In the genomic region with DNA sequence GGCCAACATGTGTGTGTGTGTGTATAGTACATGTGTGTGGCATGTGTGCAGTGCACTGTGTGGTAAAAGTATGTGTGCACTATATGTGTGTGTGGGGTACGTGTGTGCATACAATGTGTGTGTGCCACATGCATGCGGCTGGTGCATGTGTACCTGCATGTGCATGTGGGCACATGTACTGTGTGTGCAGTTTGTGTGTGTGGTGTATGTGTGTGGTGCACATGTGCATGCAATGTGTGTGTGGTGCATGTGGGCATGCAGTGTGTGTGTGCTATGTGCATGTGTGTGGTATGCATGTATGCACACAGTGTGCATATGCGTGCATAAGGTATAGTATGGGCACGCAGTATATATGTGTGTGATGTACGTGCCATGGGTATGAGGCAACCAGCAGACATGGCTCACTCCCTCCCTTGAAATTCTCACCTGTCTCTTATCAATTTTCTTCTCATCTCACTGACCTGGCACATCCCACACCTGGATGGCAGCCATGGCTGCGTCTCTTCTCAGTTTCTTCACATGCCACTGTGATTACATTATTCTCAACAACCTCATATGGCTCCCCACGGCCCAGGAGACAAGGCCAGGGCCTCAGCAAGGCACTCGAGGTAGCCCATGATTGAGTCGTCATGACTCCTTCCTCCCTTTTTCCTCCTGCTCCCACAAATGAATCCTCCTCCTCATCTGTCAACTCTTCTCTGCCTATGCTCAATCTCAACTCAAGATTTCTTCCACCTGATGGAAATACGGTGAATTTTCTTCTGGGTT, we compare ENCODE assay signal across 24 cellular contexts. TPM values are rescaled to one million over a fixed set of nuclear protein-coding genes. Genes with fewer than 3 reads are reported as not detected.
DNase-seq lines count a peak whose midpoint lies in the region; ATAC-seq, FAIRE-seq and TF ChIP-seq lines count a peak whose summit lies in the region.
"Had no signal": no experiment of that assay in that cellular context is flagged by ENCODE, and none has a peak within 500 bp of the region (broad histone marks: within the 10 kb centered on the region; RNA-seq: fewer than 3 reads in every experiment).

No MANE protein-coding gene starts in this region.

- no peaks in the 10 kb centered on the region for H4K20me1 ChIP-seq in PC-3 (ENCODE audit: low read length)

- peak; percentile 98 for FAIRE-seq in HTR-8/SVneo (lab: Jason Lieb, UNC)
- FAIRE-seq: keratinocyte, TTC549 had no signal

- H3K9ac ChIP-seq in endodermal cell (ENCODE audit: extremely low read depth, low read length, poor library complexity, severe bottlenecking) (no peak overlapping the region), PC-3 (ENCODE audit: low read length) (no peak overlapping the region)

- H2AFZ ChIP-seq in PC-3 (ENCODE audit: low read length), result no peak overlapping the region

- H3K27me3 Mint-ChIP-seq in activated naive CD8-positive, alpha-beta T cell treated with anti-CD3 and anti-CD28 coated beads, Interleukin-2, amount 10 ng/mL, durations not matched to agents 7 days and 5 days, result no peaks in the 10 kb centered on the region
- no peaks in the 10 kb centered on the region for H3K27me3 Mint-ChIP-seq in activated naive CD8-positive, alpha-beta T cell treated with anti-CD3 and anti-CD28 coated beads, Interleukin-2, amount 50 U/mL, for 24 hours
- no peaks in the 10 kb centered on the region for H3K27me3 Mint-ChIP-seq in endodermal cell (ENCODE audit: insufficient read depth)
- H3K27me3 Mint-ChIP-seq: T-cell, type B pancreatic cell had no signal

- H3K9me3 ChIP-seq in endodermal cell (ENCODE audit: control insufficient read depth, low read length) (no peaks in the 10 kb centered on the region), upper lobe of right lung (no peaks in the 10 kb centered on the region), PC-3 (ENCODE audit: low read length) (no peaks in the 10 kb centered on the region)
- H3K9me3 ChIP-seq: BE2C, mucosa of descending colon, Peyer's patch had no signal

- no peaks in the 10 kb centered on the region for H3K9me2 ChIP-seq in PC-3 (replicated peaks; ENCODE audit: low read length)

- H3K9me3 Mint-ChIP-seq in activated naive CD8-positive, alpha-beta T cell treated with anti-CD3 and anti-CD28 coated beads, Interleukin-2, amount 10 ng/mL, durations not matched to agents 7 days and 5 days, result no peaks in the 10 kb centered on the region
- H3K9me3 Mint-ChIP-seq in activated naive CD8-positive, alpha-beta T cell treated with anti-CD3 and anti-CD28 coated beads, Interleukin-2, amount 50 U/mL, for 24 hours, result no peaks in the 10 kb centered on the region
- no peaks in the 10 kb centered on the region for H3K9me3 Mint-ChIP-seq in endodermal cell
- H3K9me3 Mint-ChIP-seq: T-cell, type B pancreatic cell had no signal

- intact Hi-C loops in upper lobe of right lung (cut with DNase I) (no loop called here), PC-3 (cut with micrococcal nuclease) (no loop called here)

- peaks cover 19% of the 10 kb centered on the region for H3K36me3 ChIP-seq in endodermal cell (ENCODE audit: control insufficient read depth, insufficient read depth, low read length)
- H3K36me3 ChIP-seq in upper lobe of right lung, result no peaks in the 10 kb centered on the region
- no peaks in the 10 kb centered on the region for H3K36me3 ChIP-seq in PC-3 (ENCODE audit: low read depth, low read length)
- H3K36me3 ChIP-seq: Peyer's patch had no signal

- H3K27ac Mint-ChIP-seq in activated naive CD8-positive, alpha-beta T cell treated with anti-CD3 and anti-CD28 coated beads, Interleukin-2, amount 10 ng/mL, durations not matched to agents 7 days and 5 days, result no peak overlapping the region
- H3K27ac Mint-ChIP-seq in activated naive CD8-positive, alpha-beta T cell treated with anti-CD3 and anti-CD28 coated beads, Interleukin-2, amount 50 U/mL, for 24 hours, result no peak overlapping the region
- peak overlapping the region; percentile 20 for H3K27ac Mint-ChIP-seq in endodermal cell
- H3K27ac Mint-ChIP-seq: type B pancreatic cell had no signal

- BruUV-seq in PC-3 (replicated peaks; lab: Mats Ljungman, UMichigan), result no TSS peak

- 91 to 95% methylated on average over 6 to 10 of the region's 10 CpGs for WGBS in endodermal cell (ENCODE audit: insufficient coverage in 1 of 2, insufficient read length in 1 of 2), 2 experiments

- CTCF ChIA-PET in PC-3 (lab: Charles Lee), result no interaction called here

- H3K4me3 Mint-ChIP-seq in activated naive CD8-positive, alpha-beta T cell treated with anti-CD3 and anti-CD28 coated beads, Interleukin-2, amount 10 ng/mL, durations not matched to agents 7 days and 5 days, result no peak overlapping the region
- H3K4me3 Mint-ChIP-seq in activated naive CD8-positive, alpha-beta T cell treated with anti-CD3 and anti-CD28 coated beads, Interleukin-2, amount 50 U/mL, for 24 hours, result no peak overlapping the region
- no peak overlapping the region for H3K4me3 Mint-ChIP-seq in endodermal cell
- H3K4me3 Mint-ChIP-seq: T-cell, type B pancreatic cell had no signal

- peaks cover 10% of the 10 kb centered on the region for H3K36me3 Mint-ChIP-seq in activated naive CD8-positive, alpha-beta T cell treated with anti-CD3 and anti-CD28 coated beads, Interleukin-2, amount 10 ng/mL, durations not matched to agents 7 days and 5 days
- H3K36me3 Mint-ChIP-seq in activated naive CD8-positive, alpha-beta T cell treated with anti-CD3 and anti-CD28 coated beads, Interleukin-2, amount 50 U/mL, for 24 hours (ENCODE audit: low read depth), result peaks cover 14% of the 10 kb centered on the region
- H3K36me3 Mint-ChIP-seq in endodermal cell (ENCODE audit: low read depth), result peaks cover 3% of the 10 kb centered on the region

- H3K79me2 ChIP-seq in PC-3 (ENCODE audit: low read length), result peaks cover 32% of the 10 kb centered on the region

- H3F3A ChIP-seq in PC-3 (ENCODE audit: low read length, unreplicated experiment), result no peaks in the 10 kb centered on the region

- H3K27ac ChIP-seq in endodermal cell (ENCODE audit: low read depth, low read length) (no peak overlapping the region), upper lobe of right lung (no peak overlapping the region), PC-3 (ENCODE audit: low read length) (no peak overlapping the region)
- H3K27ac ChIP-seq: Peyer's patch had no signal

- no peaks in the 10 kb centered on the region for H3K27me3 ChIP-seq in endodermal cell (ENCODE audit: control insufficient read depth, insufficient read depth, low read length, poor library complexity, severe bottlenecking)
- no peaks in the 10 kb centered on the region for H3K27me3 ChIP-seq in upper lobe of right lung
- H3K27me3 ChIP-seq in PC-3 (ENCODE audit: low read length), result no peaks in the 10 kb centered on the region
- H3K27me3 ChIP-seq: BE2C, Peyer's patch had no signal

- POLR2A ChIA-PET in activated naive CD8-positive, alpha-beta T cell treated with anti-CD3 and anti-CD28 coated beads, Interleukin-2, amount 10 ng/mL, durations not matched to agents 7 days and 5 days (lab: Charles Lee), result no interaction called here
- POLR2A ChIA-PET in PC-3 (lab: Charles Lee; ENCODE audit: unreplicated experiment), result no interaction called here

- H3K4me3 ChIP-seq in endodermal cell (ENCODE audit: low read length), result no peak overlapping the region
- no peak overlapping the region for H3K4me3 ChIP-seq in upper lobe of right lung
- no peak overlapping the region for H3K4me3 ChIP-seq in PC-3 (ENCODE audit: low read length)
- H3K4me3 ChIP-seq: lung, mucosa of descending colon, Peyer's patch had no signal

- peaks cover 12% of the 10 kb centered on the region for H3K4me1 Mint-ChIP-seq in activated naive CD8-positive, alpha-beta T cell treated with anti-CD3 and anti-CD28 coated beads, Interleukin-2, amount 10 ng/mL, durations not matched to agents 7 days and 5 days
- H3K4me1 Mint-ChIP-seq in activated naive CD8-positive, alpha-beta T cell treated with anti-CD3 and anti-CD28 coated beads, Interleukin-2, amount 50 U/mL, for 24 hours, result peaks cover 48% of the 10 kb centered on the region
- peaks cover 5% of the 10 kb centered on the region for H3K4me1 Mint-ChIP-seq in endodermal cell

- ATAC-seq in activated naive CD8-positive, alpha-beta T cell treated with anti-CD3 and anti-CD28 coated beads, Interleukin-2, amount 10 ng/mL, durations not matched to agents 7 days and 5 days (ENCODE audit: low read depth), result peak; percentile 20
- no peak for ATAC-seq in activated naive CD8-positive, alpha-beta T cell treated with anti-CD3 and anti-CD28 coated beads, Interleukin-2, amount 50 U/mL, for 24 hours
- peak; percentile 21 for ATAC-seq in upper lobe of right lung
- ATAC-seq in HG03442 (IDR thresholded peaks at IDR 0.05; ENCODE audit: unreplicated experiment), result no peak
- ATAC-seq in PC-3, result no peak
- ATAC-seq: mucosa of descending colon, T-cell had no signal

- no peak overlapping the region for H3K4me2 ChIP-seq in PC-3 (ENCODE audit: low read length)

- TF ChIP-seq CTCF in endodermal cell (conservative IDR thresholded peaks at IDR 0.05), result no peak
- no peak for TF ChIP-seq CTCF in upper lobe of right lung (IDR thresholded peaks at IDR 0.05)
- no peak for TF ChIP-seq CTCF in PC-3 (conservative IDR thresholded peaks at IDR 0.05; ENCODE audit: low read depth, low read length)

- no peak for DNase-seq in activated naive CD8-positive, alpha-beta T cell treated with anti-CD3 and anti-CD28 coated beads, Interleukin-2, amount 10 ng/mL, durations not matched to agents 7 days and 5 days
- no peak for DNase-seq in activated naive CD8-positive, alpha-beta T cell treated with anti-CD3 and anti-CD28 coated beads, Interleukin-2, amount 50 U/mL, for 24 hours
- no peak for DNase-seq in HTR-8/SVneo (ENCODE audit: insufficient read length, low spot score)
- no peak for DNase-seq in endodermal cell
- DNase-seq in upper lobe of right lung, result no peak
- DNase-seq in PC-3, result no peak
- DNase-seq in T-helper 9 cell, result no peak
- DNase-seq: activated CD4-positive, alpha-beta T cell treated with anti-CD3 and anti-CD28 coated beads for 1 hour; activated naive CD4-positive, alpha-beta T cell; BE2C; central memory CD4-positive, alpha-beta T cell; KG1; mucosa of descending colon; NCI-H1436 treated with DMSO at 0.1 percent for 48 hours; NCI-H524 treated with DMSO at 0.1 percent for 48 hours; Peyer's patch; posterior cingulate gyrus; SIG-M5; T-cell had no signal

- H3K4me1 ChIP-seq in endodermal cell (ENCODE audit: control insufficient read depth, insufficient read depth, low read length) (peaks cover 4% of the 10 kb centered on the region), upper lobe of right lung (no peaks in the 10 kb centered on the region), PC-3 (ENCODE audit: insufficient read depth, low read length) (no peaks in the 10 kb centered on the region)
- H3K4me1 ChIP-seq: BE2C, Peyer's patch had no signal

RNA-seq across cellular contexts. Expression of gene NUDCD3, which starts 57.0 kb away (rescaled TPM):
- 100 to 1,000 TPM in 1 of 2 experiments, 10 to 100 TPM in 1; 99.1 to 113 TPM for total RNA-seq in activated naive CD8-positive, alpha-beta T cell treated with anti-CD3 and anti-CD28 coated beads, Interleukin-2, amount 10 ng/mL, durations not matched to agents 7 days and 5 days
- 100 to 1,000 TPM in 1 of 2 donors, 10 to 100 TPM in 1; 80.8 to 116 TPM for total RNA-seq in endodermal cell
- 50.3 TPM for polyA plus RNA-seq in endodermal cell (2013, experiment 1 of 2)
- polyA plus RNA-seq in endodermal cell (2013, experiment 2 of 2), result 51.5 TPM
- total RNA-seq in upper lobe of right lung, result 91.0 TPM
- 82.3 and 93.6 TPM in 2 replicates for total RNA-seq in PC-3 (2014; rRNA removed)

Comparison
In these comparisons a context has a peak if more than half of its experiments do, and no peak if none do; other contexts are left out.
1. ATAC-seq: peak in activated naive CD8-positive, alpha-beta T cell treated with anti-CD3 and anti-CD28 coated beads, Interleukin-2, amount 10 ng/mL, durations not matched to agents 7 days and 5 days (single experiment) and upper lobe of right lung (single experiment); none in activated naive CD8-positive, alpha-beta T cell treated with anti-CD3 and anti-CD28 coated beads, Interleukin-2, amount 50 U/mL, for 24 hours (single experiment), HG03442 (single experiment) and PC-3 (single experiment).